8 cellular contexts compared by ENCODE assay signal in genomic region chr14:55807059-55807499, GRCh38.
DNase-seq lines count a peak whose midpoint lies in the region; ATAC-seq and TF ChIP-seq lines count a peak whose summit lies in the region.

No MANE protein-coding gene starts in this region.

- WGBS in mesendoderm (ENCODE audit: extremely low coverage, insufficient coverage, low lambda C conversion rate): no CpG with 5 or more reads among the region's 11 CpGs

- no peak overlapping the region for H3K23ac ChIP-seq in mesendoderm (ENCODE audit: low read length)

- no peaks in the 10 kb centered on the region for H3K27me3 Mint-ChIP-seq in T-helper 2 cell treated with Interferon-gamma antibody and Interleukin-4, amounts not matched to agents 5 μg/mL and 100 μg/mL, for 36 hours (ENCODE audit: low read depth)

- H3K56ac ChIP-seq in mesendoderm (ENCODE audit: low read length): no peak overlapping the region

- ATAC-seq in GM18517 (IDR thresholded peaks at IDR 0.05; ENCODE audit: unreplicated experiment): peak; percentile 82
- ATAC-seq in HG03520 (IDR thresholded peaks at IDR 0.05; ENCODE audit: unreplicated experiment): peak; percentile 58

- H3K36me3 ChIP-seq in kidney epithelial cell (ENCODE audit: control insufficient read depth, insufficient read depth, low read length): no peaks in the 10 kb centered on the region
- H3K36me3 ChIP-seq in mesendoderm (ENCODE audit: control insufficient read depth, insufficient read depth, low read length): no peaks in the 10 kb centered on the region

- H3K18ac ChIP-seq in mesendoderm (ENCODE audit: low read length): no peak overlapping the region

- no peak overlapping the region for H3K4ac ChIP-seq in mesendoderm (ENCODE audit: low read depth, low read length)

- H4K8ac ChIP-seq in mesendoderm (ENCODE audit: low read depth, low read length): no peak overlapping the region

- no peaks in the 10 kb centered on the region for H3K4me1 ChIP-seq in mesendoderm (ENCODE audit: control insufficient read depth, low read depth, low read length)

- no peaks in the 10 kb centered on the region for H3K79me2 ChIP-seq in mesendoderm (ENCODE audit: control insufficient read depth, insufficient read depth, low read length)

- H2BK15ac ChIP-seq in mesendoderm (replicated peaks; ENCODE audit: low read depth): no peak overlapping the region

- no peak overlapping the region for H2BK5ac ChIP-seq in mesendoderm (ENCODE audit: low read length)

- H3K4me2 ChIP-seq in mesendoderm (ENCODE audit: low read length): no peak overlapping the region

- no peak overlapping the region for H4K5ac ChIP-seq in mesendoderm (ENCODE audit: low read length)

- H2AK5ac ChIP-seq in mesendoderm (ENCODE audit: low read length): no peak overlapping the region

- in situ Hi-C loops in astrocyte of the cerebellum (cut with HindIII; ENCODE audit: low sequenced_read_pairs): no loop called here

- H3K4me1 Mint-ChIP-seq in T-helper 2 cell treated with Interferon-gamma antibody and Interleukin-4, amounts not matched to agents 5 μg/mL and 100 μg/mL, for 36 hours (ENCODE audit: low read depth): peaks cover 27% of the 10 kb centered on the region

- H3K9ac ChIP-seq in mesendoderm (ENCODE audit: low read length): no peak overlapping the region

- H3K4me3 ChIP-seq in astrocyte of the cerebellum (ENCODE audit: low read depth, low read length) (no peak overlapping the region), kidney epithelial cell (ENCODE audit: low read depth, low read length) (no peak overlapping the region), mesendoderm (ENCODE audit: low read length) (no peak overlapping the region)

- no peak overlapping the region for H3K27ac ChIP-seq in mesendoderm (ENCODE audit: low read depth, low read length)

- H3K27me3 ChIP-seq in kidney epithelial cell (ENCODE audit: control insufficient read depth, insufficient read depth, low read length) (no peaks in the 10 kb centered on the region), mesendoderm (ENCODE audit: insufficient read depth, low read length, poor library complexity) (no peaks in the 10 kb centered on the region)

- no peak overlapping the region for H2BK120ac ChIP-seq in mesendoderm (ENCODE audit: low read depth, low read length)

- TF ChIP-seq CTCF in astrocyte of the cerebellum (IDR thresholded peaks at IDR 0.05; ENCODE audit: low read depth, low read length, missing control alignments): no peak
- TF ChIP-seq CTCF in kidney epithelial cell (IDR thresholded peaks at IDR 0.05; ENCODE audit: insufficient read depth, low read length, poor library complexity, severe bottlenecking): no peak

- H3K79me1 ChIP-seq in mesendoderm (ENCODE audit: low read length): no peaks in the 10 kb centered on the region

- peak; percentile 39 for DNase-seq in T-helper 2 cell treated with Interferon-gamma antibody and Interleukin-4, amounts not matched to agents 5 μg/mL and 100 μg/mL, for 36 hours (ENCODE audit: low spot score)
- DNase-seq in astrocyte of the cerebellum (ENCODE audit: low read depth): peak; percentile 57
- DNase-seq in kidney epithelial cell (ENCODE audit: low read depth): peak; percentile 41
- peak; percentile 31 for DNase-seq in stimulated activated CD8-positive, alpha-beta memory T cell treated with anti-CD3 and anti-CD28 coated beads, Interleukin-12 subunit alpha, Interleukin-12 subunit beta, amount 100 ng/mL, for 24 hours (ENCODE audit: extremely low read depth)
- DNase-seq in GM19238 (ENCODE audit: insufficient read length, low spot score): no peak
- DNase-seq in mesendoderm: no peak

- peaks cover 10% of the 10 kb centered on the region for H3K36me3 Mint-ChIP-seq in T-helper 2 cell treated with Interferon-gamma antibody and Interleukin-4, amounts not matched to agents 5 μg/mL and 100 μg/mL, for 36 hours (ENCODE audit: low read depth)

- H3K27ac Mint-ChIP-seq in T-helper 2 cell treated with Interferon-gamma antibody and Interleukin-4, amounts not matched to agents 5 μg/mL and 100 μg/mL, for 36 hours: peak overlapping the region; percentile 86

- H3K9me3 Mint-ChIP-seq in T-helper 2 cell treated with Interferon-gamma antibody and Interleukin-4, amounts not matched to agents 5 μg/mL and 100 μg/mL, for 36 hours: peaks cover 31% of the 10 kb centered on the region

- H3K4me3 Mint-ChIP-seq in T-helper 2 cell treated with Interferon-gamma antibody and Interleukin-4, amounts not matched to agents 5 μg/mL and 100 μg/mL, for 36 hours: peak overlapping the region; percentile 50

Comparison
In these comparisons a context has a peak if more than half of its experiments do, and no peak if none do; other contexts are left out.
1. DNase-seq: peak in T-helper 2 cell treated with Interferon-gamma antibody and Interleukin-4, amounts not matched to agents 5 μg/mL and 100 μg/mL, for 36 hours (single experiment), astrocyte of the cerebellum (single experiment), kidney epithelial cell (single experiment) and stimulated activated CD8-positive, alpha-beta memory T cell treated with anti-CD3 and anti-CD28 coated beads, Interleukin-12 subunit alpha, Interleukin-12 subunit beta, amount 100 ng/mL, for 24 hours (single experiment); none in GM19238 (single experiment) and mesendoderm (single experiment).